8 cellular contexts compared by ENCODE assay signal in genomic region chr4:108492816-108493595, GRCh38.
A peak's percentile ranks its signal among the peaks of the same experiment; 100 is the strongest.
DNase-seq lines count a peak whose midpoint lies in the region; ATAC-seq and TF ChIP-seq lines count a peak whose summit lies in the region.

No MANE protein-coding gene starts in this region.

- WGBS in esophagus muscularis mucosa = 90% methylated on average over 1 of the region's 4 CpGs

- TF ChIP-seq EP300 in esophagus muscularis mucosa (IDR thresholded peaks at IDR 0.05) = no peak

- CTCF ChIA-PET in RWPE1 (lab: Yijun Ruan, JAX) = interaction anchor here (0.6 kb wide), 1 partner anchor 284 kb away, joined by 3 read pairs; no protein-coding TSS in a partner anchor

- H3K27ac ChIP-seq in foreskin keratinocyte = no peak overlapping the region
- H3K27ac ChIP-seq in esophagus muscularis mucosa (replicated peaks in 1 of 4) = no peak overlapping the region
- no peak overlapping the region for H3K27ac ChIP-seq in RWPE1

- ATAC-seq in GM21576 (IDR thresholded peaks at IDR 0.05; ENCODE audit: unreplicated experiment) (peak; percentile 55), foreskin keratinocyte (peak; percentile 79)

- POLR2A ChIA-PET in RWPE1 (lab: Yijun Ruan, JAX; ENCODE audit: low non-redundant PET) = no interaction called here

- no peak for TF ChIP-seq POLR2A in esophagus muscularis mucosa (IDR thresholded peaks at IDR 0.05; ENCODE audit: low read depth)

- H3K4me1 ChIP-seq in foreskin keratinocyte = no peaks in the 10 kb centered on the region
- H3K4me1 ChIP-seq in esophagus muscularis mucosa = no peaks in the 10 kb centered on the region

- no peaks in the 10 kb centered on the region for H3K36me3 ChIP-seq in esophagus muscularis mucosa

- intact Hi-C loops in head of caudate nucleus (cut with DNase I) = no loop called here
- intact Hi-C loops in esophagus muscularis mucosa (cut with DNase I) = no loop called here

- peaks cover 0 to 33% (median 18%) of the 10 kb centered on the region in 4 donors for H3K9me3 ChIP-seq in esophagus muscularis mucosa

- DNase-seq in AG08396 (ENCODE audit: low spot score) (peak; percentile 36), foreskin keratinocyte (peak in 1 of 2 donors; percentile 19), head of caudate nucleus (no peak), esophagus muscularis mucosa (ENCODE audit: extremely low spot score) (no peak), NCI-H2227 treated with DMSO at 0.1 percent for 48 hours (lab: John Stamatoyannopoulos, UW) (no peak), RWPE1 (ENCODE audit: low spot score) (no peak)

- TF ChIP-seq CTCF in WI38 (IDR thresholded peaks at IDR 0.05; ENCODE audit: low read depth, low read length) = peak; percentile 46
- TF ChIP-seq CTCF in foreskin keratinocyte (conservative IDR thresholded peaks at IDR 0.05) = peak; percentile 73
- no peak for TF ChIP-seq CTCF in esophagus muscularis mucosa (IDR thresholded peaks at IDR 0.05)
- TF ChIP-seq CTCF in RWPE1 (conservative IDR thresholded peaks at IDR 0.05; ENCODE audit: low read depth) = no peak

- H3K4me3 ChIP-seq in WI38 (ENCODE audit: low read depth, low read length) = no peak overlapping the region
- no peak overlapping the region for H3K4me3 ChIP-seq in esophagus muscularis mucosa

- H3K27me3 ChIP-seq in foreskin keratinocyte (peaks cover 11% of the 10 kb centered on the region), esophagus muscularis mucosa (no peaks in the 10 kb centered on the region)

Comparison
In these comparisons a context has a peak if more than half of its experiments do, and no peak if none do; other contexts are left out.
1. CTCF ChIP-seq: peak in WI38 (single experiment) and foreskin keratinocyte (single experiment); none in esophagus muscularis mucosa (0 of 3) and RWPE1 (single experiment).